In genomic region chrX:119537487-119537886, GRCh38 we compare ENCODE assay signal across 24 cellular contexts. TPM values are rescaled to one million over a fixed set of nuclear protein-coding genes. Genes with fewer than 3 reads are reported as not detected.
DNase-seq lines count a peak whose midpoint lies in the region; ATAC-seq and TF ChIP-seq lines count a peak whose summit lies in the region.
"Had no signal": no experiment of that assay in that cellular context is flagged by ENCODE, and none has a peak within 500 bp of the region (broad histone marks: within the 10 kb centered on the region; RNA-seq: fewer than 3 reads in every experiment).

No MANE protein-coding gene starts in this region.

- no peak for DNase-seq in A673 (ENCODE audit: low spot score)
- DNase-seq in HK-2 (ENCODE audit: unreplicated experiment) = peak; percentile 27
- DNase-seq in adipocyte (ENCODE audit: low read depth) = peak; percentile 3
- DNase-seq in left colon = no peak
- DNase-seq in NCI-H128 (lab: John Stamatoyannopoulos, UW; ENCODE audit: unreplicated experiment) = no peak
- no peak for DNase-seq in Right ventricle myocardium inferior (ENCODE audit: missing footprints)
- DNase-seq: BE2C, COR-L47, DMS 273 treated with DMSO at 0.1 percent for 48 hours, DND-41, KBM-7, NCI-H1092, NCI-H146, NCI-H2029 treated with DMSO at 0.1 percent for 48 hours, NCI-H2171, NCI-H345, NCI-H524 treated with DMSO at 0.1 percent for 48 hours, NCI-H82 had no signal

- H3K9me3 ChIP-seq in A673 (ENCODE audit: low read depth, low read length, poor library complexity, severe bottlenecking) (no peaks in the 10 kb centered on the region), adipocyte (ENCODE audit: control insufficient read depth, low read length) (no peaks in the 10 kb centered on the region)
- H3K9me3 ChIP-seq: BE2C, HAP-1, SJSA1 had no signal

- H3K4me1 ChIP-seq in A673 (ENCODE audit: insufficient read depth, low read length, poor library complexity, severe bottlenecking) = no peaks in the 10 kb centered on the region
- H3K4me1 ChIP-seq in adipocyte (ENCODE audit: control insufficient read depth, insufficient read depth, low read length) = peaks cover 6% of the 10 kb centered on the region
- H3K4me1 ChIP-seq: BE2C, HAP-1 had no signal

- peak overlapping the region; percentile 65 for H3K27ac ChIP-seq in A673 (ENCODE audit: low read depth, low read length, poor library complexity, severe bottlenecking)
- H3K27ac ChIP-seq: SJSA1 had no signal

- no TSS peak for BruUV-seq in A673 (replicated peaks; lab: Mats Ljungman, UMichigan)

- H3K9ac ChIP-seq in adipocyte (ENCODE audit: low read length) = no peak overlapping the region

- ATAC-seq in left colon (peak; percentile 75), GM21737 (IDR thresholded peaks at IDR 0.05; ENCODE audit: unreplicated experiment) (no peak), Right ventricle myocardium inferior (no peak)
- ATAC-seq: GM12878, GM23338, Panc1 had no signal

- H3K4me3 ChIP-seq in A673 (ENCODE audit: low read depth, low read length, poor library complexity, severe bottlenecking) (no peak overlapping the region), adipocyte (ENCODE audit: low read length) (no peak overlapping the region)
- H3K4me3 ChIP-seq: GM12878, GM23338, HAP-1, SJSA1 had no signal

- CTCF ChIA-PET in A673 (lab: Charles Lee) = no interaction called here

- H3K36me3 ChIP-seq in A673 (ENCODE audit: insufficient read depth, low read length, poor library complexity, severe bottlenecking) (no peaks in the 10 kb centered on the region), adipocyte (ENCODE audit: control insufficient read depth, insufficient read depth, low read length, severe bottlenecking) (peaks cover 14% of the 10 kb centered on the region)
- H3K36me3 ChIP-seq: BE2C had no signal

- intact Hi-C loops in A673 (cut with micrococcal nuclease; ENCODE audit: unreplicated experiment) (no loop called here), left colon (cut with DNase I, micrococcal nuclease) (no loop called here), Right ventricle myocardium inferior (cut with DNase I) (no loop called here)

- no peak for TF ChIP-seq CTCF in A673 (conservative IDR thresholded peaks at IDR 0.05; ENCODE audit: low read depth, low read length)

- POLR2A ChIA-PET in A673 (lab: Charles Lee; ENCODE audit: low non-redundant PET) = no interaction called here

- H3K27me3 ChIP-seq in A673 (replicated peaks; ENCODE audit: insufficient read depth, low read depth, low read length, poor library complexity) (no peaks in the 10 kb centered on the region), adipocyte (replicated peaks; ENCODE audit: control insufficient read depth, insufficient read depth, low read length) (no peaks in the 10 kb centered on the region)
- H3K27me3 ChIP-seq: BE2C, SJSA1 had no signal

RNA-seq across cellular contexts. Expression of gene STEEP1, which starts 27.7 kb away (rescaled TPM):
- total RNA-seq in A673 (2021) = 38.4 and 39.2 TPM in 2 replicates
- total RNA-seq in left colon = 10 to 100 TPM; 15.9 to 21.2 TPM
- 12.6 TPM for total RNA-seq in Right ventricle myocardium inferior

RNA-seq across cellular contexts. Expression of gene UBE2A, which starts 36.9 kb away (rescaled TPM):
- total RNA-seq in A673 (2021) = 76.5 and 85.3 TPM in 2 replicates
- 10 to 100 TPM; 73.9 to 92.6 TPM for total RNA-seq in left colon
- total RNA-seq in Right ventricle myocardium inferior = 66.3 TPM

Comparison
In these comparisons a context has a peak if more than half of its experiments do, and no peak if none do; other contexts are left out.
1. DNase-seq: peak in HK-2 (single experiment) and adipocyte (single experiment); none in A673 (single experiment), left colon (0 of 2), NCI-H128 (single experiment) and Right ventricle myocardium inferior (single experiment).